In the genomic region with DNA sequence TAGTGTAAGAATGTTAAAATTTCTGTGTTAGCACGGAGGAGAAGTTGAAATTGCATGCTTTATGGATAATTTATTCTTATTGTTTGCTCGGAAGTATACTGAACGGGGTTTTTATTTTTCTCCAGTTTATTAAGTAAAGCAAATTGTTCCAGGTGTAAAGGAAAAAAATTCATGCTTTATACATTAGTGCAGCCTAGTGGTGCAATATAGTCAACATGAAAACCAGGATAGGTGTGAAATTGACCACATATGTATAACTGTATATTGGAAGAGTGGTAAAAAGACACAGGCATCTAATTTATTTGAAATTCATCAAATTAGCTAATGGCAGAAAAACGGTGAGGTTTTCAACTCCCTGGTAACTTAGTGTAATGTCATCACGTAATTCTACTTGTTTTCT, we compare ENCODE assay signal across 3 cellular contexts.
TF ChIP-seq lines count a peak whose summit lies in the region.

No MANE protein-coding gene starts in this region.

TF ChIP-seq in SK-N-SH, 30 proteins besides CTCF, POLR2A, EP300 and RAD21 (continued from another document):
- TF ChIP-seq SMC3 (IDR thresholded peaks at IDR 0.05; ENCODE audit: low read depth, low read length) (no peak), TEAD4 (IDR thresholded peaks at IDR 0.05; ENCODE audit: borderline replicate concordance, insufficient read depth) (no peak), USF1 (IDR thresholded peaks at IDR 0.05; ENCODE audit: borderline replicate concordance, low read depth) (no peak), TCF12 (IDR thresholded peaks at IDR 0.05) (no peak), MXI1 (IDR thresholded peaks at IDR 0.05; ENCODE audit: low read depth, low read length) (no peak), NFIC (IDR thresholded peaks at IDR 0.05; ENCODE audit: borderline replicate concordance) (no peak), GABPA (IDR thresholded peaks at IDR 0.05; ENCODE audit: low read depth) (no peak), YY1 (IDR thresholded peaks at IDR 0.05; ENCODE audit: low read depth) (no peak), GATA2 (CRISPR knock-in tag; IDR thresholded peaks at IDR 0.05) (no peak), REST (IDR thresholded peaks at IDR 0.05; ENCODE audit: low read depth, low read length) (no peak), CHD2 (IDR thresholded peaks at IDR 0.05; ENCODE audit: low read length, partially characterized antibody) (no peak), TAF1 (IDR thresholded peaks at IDR 0.05; ENCODE audit: borderline replicate concordance, low read depth, low read length) (no peak), RFX5 (IDR thresholded peaks at IDR 0.05; ENCODE audit: low read length) (no peak)

TF ChIP-seq in SK-N-SH treated with all-trans-retinoic acid at 6 μM for 48 hours, 23 proteins besides CTCF, POLR2A, EP300 and RAD21 (continued from another document):
- no peak for TF ChIP-seq GLIS3 (CRISPR knock-in tag; IDR thresholded peaks at IDR 0.05)
- TF ChIP-seq ZNF8 (CRISPR knock-in tag; IDR thresholded peaks at IDR 0.05): no peak
- TF ChIP-seq ISL1 (CRISPR knock-in tag; IDR thresholded peaks at IDR 0.05): no peak
- no peak for TF ChIP-seq POU6F1 (CRISPR knock-in tag; IDR thresholded peaks at IDR 0.05; ENCODE audit: borderline replicate concordance, low read depth)
- TF ChIP-seq ZC3H10 (CRISPR knock-in tag; IDR thresholded peaks at IDR 0.05): no peak
- TF ChIP-seq, protein P1, sequence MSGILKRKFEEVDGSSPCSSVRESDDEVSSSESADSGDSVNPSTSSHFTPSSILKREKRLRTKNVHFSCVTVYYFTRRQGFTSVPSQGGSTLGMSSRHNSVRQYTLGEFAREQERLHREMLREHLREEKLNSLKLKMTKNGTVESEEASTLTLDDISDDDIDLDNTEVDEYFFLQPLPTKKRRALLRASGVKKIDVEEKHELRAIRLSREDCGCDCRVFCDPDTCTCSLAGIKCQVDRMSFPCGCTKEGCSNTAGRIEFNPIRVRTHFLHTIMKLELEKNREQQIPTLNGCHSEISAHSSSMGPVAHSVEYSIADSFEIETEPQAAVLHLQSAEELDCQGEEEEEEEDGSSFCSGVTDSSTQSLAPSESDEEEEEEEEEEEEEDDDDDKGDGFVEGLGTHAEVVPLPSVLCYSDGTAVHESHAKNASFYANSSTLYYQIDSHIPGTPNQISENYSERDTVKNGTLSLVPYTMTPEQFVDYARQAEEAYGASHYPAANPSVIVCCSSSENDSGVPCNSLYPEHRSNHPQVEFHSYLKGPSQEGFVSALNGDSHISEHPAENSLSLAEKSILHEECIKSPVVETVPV (CRISPR knock-in tag; IDR thresholded peaks at IDR 0.05): no peak
- TF ChIP-seq ZNF565 (CRISPR knock-in tag; conservative IDR thresholded peaks at IDR 0.05; ENCODE audit: low read depth): no peak
- no peak for TF ChIP-seq ZFP30 (CRISPR knock-in tag; IDR thresholded peaks at IDR 0.05)
- no peak for TF ChIP-seq SNAI2 (CRISPR knock-in tag; IDR thresholded peaks at IDR 0.05)
- TF ChIP-seq ZFP3 (CRISPR knock-in tag; IDR thresholded peaks at IDR 0.05): no peak
- TF ChIP-seq ESRRG (CRISPR knock-in tag; IDR thresholded peaks at IDR 0.05): no peak
- no peak for TF ChIP-seq TCF4 (CRISPR knock-in tag; IDR thresholded peaks at IDR 0.05; ENCODE audit: borderline replicate concordance)
- TF ChIP-seq ZNF70 (CRISPR knock-in tag; IDR thresholded peaks at IDR 0.05): no peak
- TF ChIP-seq TSHZ2 (CRISPR knock-in tag; IDR thresholded peaks at IDR 0.05): no peak

TF ChIP-seq in neural cell, 6 proteins besides CTCF, POLR2A, EP300 and RAD21 (continued from another document):
- TF ChIP-seq REST (IDR thresholded peaks at IDR 0.05; ENCODE audit: borderline replicate concordance) (no peak), EZH2 (IDR thresholded peaks at IDR 0.05; ENCODE audit: borderline replicate concordance, insufficient read depth, low read length, poor library complexity, severe bottlenecking) (no peak), MXI1 (conservative IDR thresholded peaks at IDR 0.05; ENCODE audit: poor library complexity, severe bottlenecking) (no peak)
